Comparison of ENCODE assay signal across 26 cellular contexts in genomic region chr9:33906769-33907168, GRCh38.
"Had no signal": no experiment of that assay in that cellular context is flagged by ENCODE, and none has a peak within 500 bp of the region (broad histone marks: within the 10 kb centered on the region; RNA-seq: fewer than 3 reads in every experiment).

No MANE protein-coding gene starts in this region.

- FAIRE-seq: endothelial cell of umbilical vein, kidney, urothelium cell line had no signal

- H3K27ac ChIP-seq: colonic mucosa, esophagus muscularis mucosa, foreskin keratinocyte, gastroesophageal sphincter, heart left ventricle, hepatocyte, left lung, prostate gland, right atrium auricular region, sigmoid colon, testis, upper lobe of left lung had no signal

- H3K4me3 ChIP-seq: colonic mucosa, esophagus muscularis mucosa, gastroesophageal sphincter, heart left ventricle, hepatocyte, left lung, prostate gland, right atrium auricular region, sigmoid colon, testis, tibial nerve, upper lobe of left lung had no signal

- H3K36me3 ChIP-seq: colonic mucosa, prostate gland had no signal

- H3K27me3 ChIP-seq: colonic mucosa, esophagus muscularis mucosa, foreskin keratinocyte, gastroesophageal sphincter, heart left ventricle, hepatocyte, left lung, right atrium auricular region, sigmoid colon, testis, tibial nerve, upper lobe of left lung had no signal

- H3K9me3 ChIP-seq: colonic mucosa, esophagus muscularis mucosa, gastroesophageal sphincter, heart left ventricle, left lung, prostate gland, right atrium auricular region, sigmoid colon, testis, tibial nerve, upper lobe of left lung had no signal

- H3K27ac Mint-ChIP-seq: dendritic cell treated with granulocyte-macrophage colony-stimulating factor and Interleukin-4, amounts not matched to agents 40 ng/mL and 50 ng/mL, for 4 days; stimulated activated memory B cell treated with anti-CD40 and anti-IgM and Interleukin-4, amounts not matched to agents 10 μg/mL and 1 μg/mL and 100 μg/mL, for 72 hours had no signal

- DNase-seq: colonic mucosa; effector CD8-positive, alpha-beta T cell; foreskin keratinocyte; heart left ventricle; kidney; left lung; mesendoderm; naive thymus-derived CD8-positive, alpha-beta T cell; sigmoid colon; stimulated activated CD4-positive, alpha-beta T cell treated with anti-CD3 and anti-CD28 coated beads, Interleukin-2, amount 100 ng/mL, for 24 hours; stimulated activated CD4-positive, alpha-beta T cell treated with anti-CD3 and anti-CD28 coated beads, Interleukin-4, amount 100 ng/mL, for 24 hours; stimulated activated naive CD8-positive, alpha-beta T cell treated with anti-CD3 and anti-CD28 coated beads, Interleukin-15, Interleukin-2, amounts not matched to agents 100 U/mL and 50 U/mL, for 24 hours; substantia nigra; testis; upper lobe of left lung had no signal

- H2AFZ ChIP-seq: hepatocyte had no signal

- H3K4me1 ChIP-seq: colonic mucosa, foreskin keratinocyte, left lung, prostate gland, upper lobe of left lung had no signal

- H3K9me3 Mint-ChIP-seq: dendritic cell treated with granulocyte-macrophage colony-stimulating factor and Interleukin-4, amounts not matched to agents 40 ng/mL and 50 ng/mL, for 4 days; naive thymus-derived CD8-positive, alpha-beta T cell; neural crest cell; stimulated activated memory B cell treated with anti-CD40 and anti-IgM and Interleukin-4, amounts not matched to agents 10 μg/mL and 1 μg/mL and 100 μg/mL, for 72 hours had no signal

- H3K27me3 Mint-ChIP-seq: dendritic cell treated with granulocyte-macrophage colony-stimulating factor and Interleukin-4, amounts not matched to agents 40 ng/mL and 50 ng/mL, for 4 days; naive thymus-derived CD8-positive, alpha-beta T cell; stimulated activated memory B cell treated with anti-CD40 and anti-IgM and Interleukin-4, amounts not matched to agents 10 μg/mL and 1 μg/mL and 100 μg/mL, for 72 hours had no signal

- H3K4me3 Mint-ChIP-seq: dendritic cell treated with granulocyte-macrophage colony-stimulating factor and Interleukin-4, amounts not matched to agents 40 ng/mL and 50 ng/mL, for 4 days; naive thymus-derived CD8-positive, alpha-beta T cell; neural crest cell; stimulated activated memory B cell treated with anti-CD40 and anti-IgM and Interleukin-4, amounts not matched to agents 10 μg/mL and 1 μg/mL and 100 μg/mL, for 72 hours had no signal

- ATAC-seq: foreskin keratinocyte; gastroesophageal sphincter; heart left ventricle; left lung; naive thymus-derived CD8-positive, alpha-beta T cell; stimulated activated memory B cell treated with anti-CD40 and anti-IgM and Interleukin-4, amounts not matched to agents 10 μg/mL and 1 μg/mL and 100 μg/mL, for 72 hours; stimulated activated naive CD8-positive, alpha-beta T cell treated with anti-CD3 and anti-CD28 coated beads, Interleukin-15, Interleukin-2, amounts not matched to agents 100 U/mL and 50 U/mL, for 24 hours had no signal

- H3K4me2 ChIP-seq: hepatocyte had no signal
